24 cellular contexts compared by ENCODE assay signal in genomic region chr12:124876171-124876570, GRCh38. TPM values are rescaled to one million over a fixed set of nuclear protein-coding genes. Genes with fewer than 3 reads are reported as not detected.
DNase-seq lines count a peak whose midpoint lies in the region; ATAC-seq, FAIRE-seq and TF ChIP-seq lines count a peak whose summit lies in the region.
"Had no signal": no experiment of that assay in that cellular context is flagged by ENCODE, and none has a peak within 500 bp of the region (broad histone marks: within the 10 kb centered on the region; RNA-seq: fewer than 3 reads in every experiment).

No MANE protein-coding gene starts in this region.

- H3K36me3 ChIP-seq in HepG2 (replicated peaks in 1 of 2; ENCODE audit: control insufficient read depth in 1 of 2, insufficient read depth in 2 of 2, low read length in 2 of 2) (no peaks in the 10 kb centered on the region), right lobe of liver (no peaks in the 10 kb centered on the region)

- H3K4me2 ChIP-seq in HepG2 (ENCODE audit: low read depth, low read length), result peak overlapping the region; percentile 54
- H3K4me2 ChIP-seq: GM23338 had no signal

- ATAC-seq in HepG2 (no peak), right lobe of liver (no peak), HG02852 (IDR thresholded peaks at IDR 0.05; ENCODE audit: unreplicated experiment) (no peak), foreskin keratinocyte (no peak)

- no peak for TF ChIP-seq CTCF in HepG2 (CRISPR knock-in tag; IDR thresholded peaks at IDR 0.05)
- no peak for TF ChIP-seq CTCF in right lobe of liver (IDR thresholded peaks at IDR 0.05)
- TF ChIP-seq CTCF in VCaP (conservative IDR thresholded peaks at IDR 0.05), result no peak
- TF ChIP-seq CTCF in neural crest cell (conservative IDR thresholded peaks at IDR 0.05), result no peak
- TF ChIP-seq CTCF in foreskin keratinocyte (conservative IDR thresholded peaks at IDR 0.05), result no peak

- H3K27ac ChIP-seq in HepG2 (ENCODE audit: extremely low read length, insufficient read depth, low read length) (peak overlapping the region; percentile 9), right lobe of liver (no peak overlapping the region), VCaP (peak overlapping the region; percentile 59), foreskin keratinocyte (no peak overlapping the region)
- H3K27ac ChIP-seq: HL-60, SK-N-MC had no signal

- in situ Hi-C loops in HepG2 (cut with HindIII; ENCODE audit: extremely low pct_ligation_motif_present, low pct_unique_long_range_greater_than_20kb), result no loop called here

- H3K36me3 Mint-ChIP-seq in neural crest cell (ENCODE audit: low read depth), result no peaks in the 10 kb centered on the region

- H3K4me3 ChIP-seq in HepG2 (replicated peaks in 1 of 3; ENCODE audit: insufficient read depth in 1 of 3, low read depth in 2 of 3, low read length in 3 of 3) (peak overlapping the region in 1 of 3 experiments; percentile 6; a peak in 1 of 6 replicates), right lobe of liver (no peak overlapping the region)
- H3K4me3 ChIP-seq: GM23338, SK-N-MC had no signal

- no peak for TF ChIP-seq POLR2A in HepG2 (IDR thresholded peaks at IDR 0.05; ENCODE audit: insufficient read depth in 1 of 2, low read depth in 2 of 2, low read length in 2 of 2)
- no peak for TF ChIP-seq POLR2A in right lobe of liver (IDR thresholded peaks at IDR 0.05)

- POLR2A ChIA-PET in HepG2 (lab: Yijun Ruan, JAX), result no interaction called here

- TF ChIP-seq RAD21 in HepG2 (CRISPR knock-in tag; IDR thresholded peaks at IDR 0.05), result no peak

- no peaks in the 10 kb centered on the region for H3K9me3 ChIP-seq in HepG2 (ENCODE audit: low read length)
- H3K9me3 ChIP-seq in right lobe of liver, result no peaks in the 10 kb centered on the region

- H3K27me3 ChIP-seq in HepG2 (ENCODE audit: control insufficient read depth in 1 of 2, insufficient read depth in 2 of 2, low read length in 2 of 2), result no peaks in the 10 kb centered on the region
- H3K27me3 ChIP-seq in right lobe of liver, result no peaks in the 10 kb centered on the region
- H3K27me3 ChIP-seq in foreskin keratinocyte, result no peaks in the 10 kb centered on the region

- peaks cover 12% of the 10 kb centered on the region for H3K4me1 Mint-ChIP-seq in neural crest cell

- CTCF ChIA-PET in HepG2 (lab: Yijun Ruan, JAX; ENCODE audit: low intra/inter-chr PET ratio, low total read pairs), result interaction anchor here (0.7 kb wide), 1 partner anchor 23 kb away, joined by 3 read pairs; no protein-coding TSS in a partner anchor

- H4K20me1 ChIP-seq in HepG2 (ENCODE audit: insufficient read depth, low read length), result no peaks in the 10 kb centered on the region

- H3K79me2 ChIP-seq in HepG2 (ENCODE audit: insufficient read depth, low read length), result no peaks in the 10 kb centered on the region

- H2AFZ ChIP-seq in HepG2 (ENCODE audit: low read length), result no peak overlapping the region

- no peaks in the 10 kb centered on the region for H3K27me3 Mint-ChIP-seq in neural crest cell (ENCODE audit: low read depth)
- H3K27me3 Mint-ChIP-seq: B cell had no signal

- H3K4me3 Mint-ChIP-seq in neural crest cell, result no peak overlapping the region
- H3K4me3 Mint-ChIP-seq: B cell, GM23338 had no signal

- TF ChIP-seq EP300 in HepG2 (IDR thresholded peaks at IDR 0.05; ENCODE audit: low read depth in 2 of 2, low read length in 2 of 2) (no peak), HepG2 (CRISPR knock-in tag; IDR thresholded peaks at IDR 0.05; ENCODE audit: borderline replicate concordance) (no peak)

- no TSS peak for BruUV-seq in HepG2 (replicated peaks; lab: Mats Ljungman, UMichigan)

- FAIRE-seq in HepG2 (lab: Jason Lieb, UNC), result peak; percentile 72

- H3K4me1 ChIP-seq in HepG2 (ENCODE audit: insufficient read depth, low read length) (peaks cover 95% of the 10 kb centered on the region), right lobe of liver (peaks cover 0 to 38% (median 13%) of the 10 kb centered on the region in 4 donors), foreskin keratinocyte (no peaks in the 10 kb centered on the region)

- DNase-seq in HepG2 (ENCODE audit: low spot score) (no peak), right lobe of liver (no peak), neural crest cell (ENCODE audit: low read depth, low spot score) (no peak), foreskin keratinocyte (no peak), hypothalamus (lab: John Stamatoyannopoulos, UW) (no peak), occipital lobe (lab: John Stamatoyannopoulos, UW) (no peak)
- DNase-seq: 8988T; COR-L47; DMS153; GF-D8; MM.1S; NCI-H1092; NCI-H1694; NCI-H2107; NCI-H510A; NCI-H748 treated with DMSO at 0.1 percent for 48 hours; NK-92 treated with Interleukin-12 subunit alpha and Interleukin-12 subunit beta, amount 100 ng/mL, for 24 hours; SHP77 had no signal

- no peaks in the 10 kb centered on the region for H3K9me3 Mint-ChIP-seq in neural crest cell
- H3K9me3 Mint-ChIP-seq: GM23338 had no signal

- H3K9ac ChIP-seq in HepG2 (ENCODE audit: insufficient read depth, low read depth, low read length), result peak overlapping the region; percentile 22; the same call in 1 of the 2 replicates

- intact Hi-C loops in HepG2 (cut with micrococcal nuclease; ENCODE audit: unreplicated experiment), result no loop called here
- intact Hi-C loops in right lobe of liver (cut with DNase I), result no loop called here

- 82% methylated on average over 2 of the region's 2 CpGs for WGBS in HepG2 (ENCODE audit: low lambda C conversion rate)
- WGBS in right lobe of liver (ENCODE audit: insufficient coverage, low coverage, low lambda C conversion rate, missing lambda C conversion rate), result 81% methylated on average over 2 of the region's 2 CpGs

- peak overlapping the region; percentile 91 for H3K27ac Mint-ChIP-seq in neural crest cell (ENCODE audit: unreplicated experiment)
- H3K27ac Mint-ChIP-seq: B cell, GM23338 had no signal

TF ChIP-seq in HepG2, 621 proteins besides CTCF, POLR2A, EP300 and RAD21 (continues in another document):
- TF ChIP-seq IKZF1 (IDR thresholded peaks at IDR 0.05), result peak; percentile 74; the same call in 1 of the 2 replicates

RNA-seq across cellular contexts. Expression of gene SCARB1, which starts 12.5 kb away (rescaled TPM):
- total RNA-seq in HepG2 (2016; rRNA removed; fragmentation: Illumina TruSeq; extraction: Trizol), result 33.2 and 63.4 TPM in 2 replicates
- total RNA-seq in HepG2 (2016; cell fraction: cytosol; rRNA removed; fragmentation: Illumina TruSeq; extraction: Trizol; ENCODE audit: low read depth), result 10.1 and 11.6 TPM in 2 replicates
- total RNA-seq in HepG2 (2016; cell fraction: insoluble cytoplasmic fraction; rRNA removed; fragmentation: Illumina TruSeq; extraction: Trizol), result 24.7 and 65.3 TPM in 2 replicates
- total RNA-seq in HepG2 (2016; cell fraction: membrane; rRNA removed; fragmentation: Illumina TruSeq; extraction: Trizol), result 32.7 and 33.2 TPM in 2 replicates
- 82.8 and 99.0 TPM in 2 replicates for total RNA-seq in HepG2 (2016; cell fraction: nucleus; rRNA removed; fragmentation: Illumina TruSeq; extraction: Trizol)
- polyA plus RNA-seq in HepG2 (2011; rRNA removed), result 160 and 189 TPM in 2 replicates
- polyA plus RNA-seq in HepG2 (2011; cell fraction: cytosol; rRNA removed), result 208 and 213 TPM in 2 replicates
- 869 and 1,053 TPM in 2 replicates for polyA plus RNA-seq in HepG2 (2011; cell fraction: nucleus; rRNA removed)
- 214 and 253 TPM in 2 replicates for polyA plus RNA-seq in HepG2 (2012)
- 18.1 and 20.1 TPM in 2 replicates for polyA plus RNA-seq in HepG2 (2016; cell fraction: cytosol; fragmentation: Illumina TruSeq; extraction: Trizol; ENCODE audit: low read depth)
- 42.8 and 60.7 TPM in 2 replicates for polyA plus RNA-seq in HepG2 (2016; cell fraction: insoluble cytoplasmic fraction; fragmentation: Illumina TruSeq; extraction: Trizol; ENCODE audit: low read depth)
- 42.2 and 44.0 TPM in 2 replicates for polyA plus RNA-seq in HepG2 (2016; cell fraction: membrane; fragmentation: Illumina TruSeq; extraction: Trizol; ENCODE audit: low read depth)
- polyA plus RNA-seq in HepG2 (2016; cell fraction: nucleus; fragmentation: Illumina TruSeq; extraction: Trizol; ENCODE audit: insufficient read depth, low read depth), result 235 and 236 TPM in 2 replicates
- 104 and 367 TPM in 2 replicates for polyA minus RNA-seq in HepG2 (2011; rRNA and poly(A)+ RNA removed; ENCODE audit: low replicate concordance)
- 143 and 183 TPM in 2 replicates for polyA minus RNA-seq in HepG2 (2011; cell fraction: cytosol; rRNA and poly(A)+ RNA removed)
- 104 and 119 TPM in 2 replicates for polyA minus RNA-seq in HepG2 (2011; cell fraction: nucleus; rRNA and poly(A)+ RNA removed)
- 100 to 1,000 TPM; 128 to 359 (median 214) TPM for total RNA-seq in right lobe of liver
- 50.9 and 54.8 TPM in 2 replicates for total RNA-seq in neural crest cell
- total RNA-seq in foreskin keratinocyte, result 48.4 and 52.1 TPM in 2 replicates
- 69.5 and 69.7 TPM in 2 replicates for polyA plus RNA-seq in foreskin keratinocyte
- 8.9 TPM for total RNA-seq in occipital lobe

RNA-seq across cellular contexts. Expression of gene UBC, which starts 38.3 kb away (rescaled TPM):
- total RNA-seq in HepG2 (2016; rRNA removed; fragmentation: Illumina TruSeq; extraction: Trizol), result 805 and 1,167 TPM in 2 replicates
- total RNA-seq in HepG2 (2016; cell fraction: cytosol; rRNA removed; fragmentation: Illumina TruSeq; extraction: Trizol; ENCODE audit: low read depth), result 330 and 384 TPM in 2 replicates
- 802 and 1,160 TPM in 2 replicates for total RNA-seq in HepG2 (2016; cell fraction: insoluble cytoplasmic fraction; rRNA removed; fragmentation: Illumina TruSeq; extraction: Trizol)
- total RNA-seq in HepG2 (2016; cell fraction: membrane; rRNA removed; fragmentation: Illumina TruSeq; extraction: Trizol), result 388 and 438 TPM in 2 replicates
- 473 and 495 TPM in 2 replicates for total RNA-seq in HepG2 (2016; cell fraction: nucleus; rRNA removed; fragmentation: Illumina TruSeq; extraction: Trizol)
- 1,432 and 1,529 TPM in 2 replicates for polyA plus RNA-seq in HepG2 (2011; rRNA removed)
- polyA plus RNA-seq in HepG2 (2011; cell fraction: cytosol; rRNA removed), result 1,350 and 1,708 TPM in 2 replicates
- polyA plus RNA-seq in HepG2 (2011; cell fraction: nucleus; rRNA removed), result 541 and 721 TPM in 2 replicates
- polyA plus RNA-seq in HepG2 (2012), result 920 and 1,315 TPM in 2 replicates
- polyA plus RNA-seq in HepG2 (2016; cell fraction: cytosol; fragmentation: Illumina TruSeq; extraction: Trizol; ENCODE audit: low read depth), result 299 and 343 TPM in 2 replicates
- 1,055 and 1,063 TPM in 2 replicates for polyA plus RNA-seq in HepG2 (2016; cell fraction: insoluble cytoplasmic fraction; fragmentation: Illumina TruSeq; extraction: Trizol; ENCODE audit: low read depth)
- polyA plus RNA-seq in HepG2 (2016; cell fraction: membrane; fragmentation: Illumina TruSeq; extraction: Trizol; ENCODE audit: low read depth), result 279 and 340 TPM in 2 replicates
- polyA plus RNA-seq in HepG2 (2016; cell fraction: nucleus; fragmentation: Illumina TruSeq; extraction: Trizol; ENCODE audit: insufficient read depth, low read depth), result 688 and 691 TPM in 2 replicates
- polyA minus RNA-seq in HepG2 (2011; rRNA and poly(A)+ RNA removed; ENCODE audit: low replicate concordance), result 531 and 665 TPM in 2 replicates
- 412 and 617 TPM in 2 replicates for polyA minus RNA-seq in HepG2 (2011; cell fraction: cytosol; rRNA and poly(A)+ RNA removed)
- 99.5 and 162 TPM in 2 replicates for polyA minus RNA-seq in HepG2 (2011; cell fraction: nucleus; rRNA and poly(A)+ RNA removed)
- 1,000 to 10,000 TPM in 1 of 6 experiments, 100 to 1,000 TPM in 5; 390 to 1,023 (median 604) TPM for total RNA-seq in right lobe of liver
- total RNA-seq in neural crest cell, result 673 and 687 TPM in 2 replicates
- 1,251 and 1,486 TPM in 2 replicates for total RNA-seq in foreskin keratinocyte
- 1,048 and 1,182 TPM in 2 replicates for polyA plus RNA-seq in foreskin keratinocyte
- total RNA-seq in occipital lobe, result 1,477 TPM

Comparison
In these comparisons a context has a peak if more than half of its experiments do, and no peak if none do; other contexts are left out.
1. H3K27ac ChIP-seq: peak in HepG2 (single experiment) and VCaP (single experiment); none in right lobe of liver (0 of 3) and foreskin keratinocyte (single experiment).